Comparison of ENCODE assay signal across 1 cellular context in the genomic region with DNA sequence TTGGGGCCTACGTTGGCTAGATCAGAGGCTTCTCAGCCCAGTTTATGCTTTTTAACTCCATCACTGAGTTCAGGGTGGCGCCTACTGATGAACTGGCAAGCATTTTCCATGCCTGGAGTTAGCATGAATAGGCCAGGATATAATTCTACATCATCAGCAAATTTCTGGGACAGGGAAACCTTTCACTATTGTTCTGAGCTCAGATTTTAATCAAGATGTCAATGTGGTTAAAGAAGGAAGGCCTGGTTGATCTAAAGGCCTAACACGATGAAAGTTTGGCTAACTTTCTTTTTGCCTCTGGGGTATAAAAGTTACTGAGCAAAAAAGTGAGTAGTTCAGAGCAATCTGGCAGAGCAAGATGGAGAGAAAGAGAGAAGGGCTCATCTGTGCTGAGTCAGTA.
TF ChIP-seq lines count a peak whose summit lies in the region.

No MANE protein-coding gene starts in this region.

TF ChIP-seq in H1, 55 proteins besides CTCF, POLR2A, EP300 and RAD21:
- TF ChIP-seq SIX5 (IDR thresholded peaks at IDR 0.05; ENCODE audit: low read depth, low read length) (no peak), TBP (IDR thresholded peaks at IDR 0.05; ENCODE audit: low read depth, low read length) (no peak), CTBP2 (IDR thresholded peaks at IDR 0.05; ENCODE audit: borderline replicate concordance, insufficient read depth, insufficient read length, low read length) (no peak), RXRA (IDR thresholded peaks at IDR 0.05; ENCODE audit: insufficient read depth, low read depth, low read length) (no peak), SRF (IDR thresholded peaks at IDR 0.05; ENCODE audit: low read depth, low read length) (no peak), FOSL1 (IDR thresholded peaks at IDR 0.05; ENCODE audit: insufficient read depth, low read depth, low read length) (no peak), KDM1A (IDR thresholded peaks at IDR 0.05; ENCODE audit: borderline replicate concordance, low read length) (no peak), ZNF274 (IDR thresholded peaks at IDR 0.05; ENCODE audit: borderline replicate concordance, extremely low read depth, low read length) (no peak), SUZ12 (IDR thresholded peaks at IDR 0.05; ENCODE audit: low read length) (no peak), RFX5 (IDR thresholded peaks at IDR 0.05; ENCODE audit: borderline replicate concordance, low read depth, low read length) (no peak), CBX8 (IDR thresholded peaks at IDR 0.05; ENCODE audit: borderline replicate concordance, low read depth, low read length) (no peak), BRCA1 (IDR thresholded peaks at IDR 0.05; ENCODE audit: low read depth, low read length) (no peak), TEAD4 (IDR thresholded peaks at IDR 0.05; ENCODE audit: low read depth, low read length) (no peak), EGR1 (IDR thresholded peaks at IDR 0.05; ENCODE audit: borderline replicate concordance, low read depth, low read length) (no peak)
- TF ChIP-seq, protein P1, sequence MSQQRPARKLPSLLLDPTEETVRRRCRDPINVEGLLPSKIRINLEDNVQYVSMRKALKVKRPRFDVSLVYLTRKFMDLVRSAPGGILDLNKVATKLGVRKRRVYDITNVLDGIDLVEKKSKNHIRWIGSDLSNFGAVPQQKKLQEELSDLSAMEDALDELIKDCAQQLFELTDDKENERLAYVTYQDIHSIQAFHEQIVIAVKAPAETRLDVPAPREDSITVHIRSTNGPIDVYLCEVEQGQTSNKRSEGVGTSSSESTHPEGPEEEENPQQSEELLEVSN (IDR thresholded peaks at IDR 0.05) = no peak
- TF ChIP-seq, protein P2, sequence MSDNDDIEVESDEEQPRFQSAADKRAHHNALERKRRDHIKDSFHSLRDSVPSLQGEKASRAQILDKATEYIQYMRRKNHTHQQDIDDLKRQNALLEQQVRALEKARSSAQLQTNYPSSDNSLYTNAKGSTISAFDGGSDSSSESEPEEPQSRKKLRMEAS (IDR thresholded peaks at IDR 0.05) = no peak
TF ChIP-seq in H1: peak in this region for 0.
